In the genomic region with DNA sequence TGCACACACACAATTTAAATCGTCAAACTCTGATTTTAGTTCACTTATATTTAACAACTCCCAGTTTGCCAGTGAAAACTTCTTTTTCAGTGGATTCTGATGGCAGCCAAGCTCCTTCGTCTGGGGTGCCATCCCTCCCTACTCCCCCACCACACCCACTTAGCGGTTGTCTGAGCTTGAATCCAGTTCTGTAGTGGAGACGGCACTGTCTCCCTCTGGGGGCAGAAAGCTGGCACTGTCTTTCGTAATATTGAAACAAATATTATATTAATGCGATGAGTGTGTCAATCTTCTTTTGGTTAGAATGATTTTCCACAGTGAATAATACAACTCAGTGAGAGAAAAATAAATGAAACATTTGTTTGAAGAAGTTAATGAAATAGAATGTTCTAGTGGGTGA, we compare ENCODE assay signal across 9 cellular contexts. TPM values are rescaled to one million over a fixed set of nuclear protein-coding genes. Genes with fewer than 3 reads are reported as not detected.
A peak's percentile ranks its signal among the peaks of the same experiment; 100 is the strongest.
DNase-seq lines count a peak whose midpoint lies in the region; ATAC-seq and TF ChIP-seq lines count a peak whose summit lies in the region.
"Had no signal": no experiment of that assay in that cellular context is flagged by ENCODE, and none has a peak within 500 bp of the region (broad histone marks: within the 10 kb centered on the region; RNA-seq: fewer than 3 reads in every experiment).

No MANE protein-coding gene starts in this region.

- ATAC-seq in esophagus mucosa: no peak
- ATAC-seq in HG02642 (IDR thresholded peaks at IDR 0.05; ENCODE audit: poor library complexity, unreplicated experiment): no peak
- no peak for ATAC-seq in HG02763 (IDR thresholded peaks at IDR 0.05; ENCODE audit: unreplicated experiment)
- ATAC-seq: activated CD4-positive, CD25-positive, alpha-beta regulatory T cell treated with anti-CD3 and anti-CD28 coated beads, Interleukin-2, amount 50 U/mL, for 24 hours had no signal

- no peak for DNase-seq in Caco-2
- DNase-seq in KBM-7: peak; percentile 20
- DNase-seq in adipocyte (ENCODE audit: low read depth): peak; percentile 23
- peak; percentile 25 for DNase-seq in iris pigment epithelial cell (ENCODE audit: low read depth)
- no peak for DNase-seq in T-helper 2 cell treated with Interferon-gamma antibody and Interleukin-4, amounts not matched to agents 5 μg/mL and 100 μg/mL, for 36 hours (ENCODE audit: low spot score)

- peak; percentile 24 to 40 for TF ChIP-seq CTCF in Caco-2 (IDR thresholded peaks at IDR 0.05; ENCODE audit: insufficient read depth in 1 of 2, low read depth in 1 of 2, low read length in 1 of 2, severe bottlenecking in 1 of 2, unreplicated experiment in 1 of 2)

- peaks cover 15% of the 10 kb centered on the region for H3K27me3 Mint-ChIP-seq in Caco-2 (ENCODE audit: insufficient read depth, unreplicated experiment)
- peaks cover 20% of the 10 kb centered on the region for H3K27me3 Mint-ChIP-seq in T-helper 2 cell treated with Interferon-gamma antibody and Interleukin-4, amounts not matched to agents 5 μg/mL and 100 μg/mL, for 36 hours (ENCODE audit: low read depth)

- intact Hi-C loops in Caco-2 (cut with micrococcal nuclease; ENCODE audit: unreplicated experiment): no loop called here

- no peak overlapping the region for H3K4me3 Mint-ChIP-seq in Caco-2 (ENCODE audit: unreplicated experiment)
- H3K4me3 Mint-ChIP-seq in T-helper 2 cell treated with Interferon-gamma antibody and Interleukin-4, amounts not matched to agents 5 μg/mL and 100 μg/mL, for 36 hours: no peak overlapping the region

- POLR2A ChIA-PET in Caco-2 (lab: Charles Lee): no interaction called here

- H3K4me1 Mint-ChIP-seq in Caco-2 (ENCODE audit: low read depth, unreplicated experiment): no peaks in the 10 kb centered on the region
- no peaks in the 10 kb centered on the region for H3K4me1 Mint-ChIP-seq in T-helper 2 cell treated with Interferon-gamma antibody and Interleukin-4, amounts not matched to agents 5 μg/mL and 100 μg/mL, for 36 hours (ENCODE audit: low read depth)

- in situ Hi-C loops in KBM-7 (cut with MboI; ENCODE audit: low pct_unique_long_range_greater_than_20kb, low sequenced_read_pairs): loop anchor here (25.0 kb wide), 3 partner anchors 151 to 576 kb away; no protein-coding TSS in a partner anchor

- H3K27me3 ChIP-seq in Caco-2 (replicated peaks; ENCODE audit: control insufficient read depth, insufficient read depth, low read length) (no peaks in the 10 kb centered on the region), adipocyte (replicated peaks; ENCODE audit: control insufficient read depth, insufficient read depth, low read length) (no peaks in the 10 kb centered on the region)

- H3K4me3 ChIP-seq in Caco-2 (ENCODE audit: low read depth, low read length) (no peak overlapping the region), adipocyte (ENCODE audit: low read length) (no peak overlapping the region)

- no peaks in the 10 kb centered on the region for H3K36me3 ChIP-seq in Caco-2 (ENCODE audit: control insufficient read depth, insufficient read depth, low read length)
- H3K36me3 ChIP-seq in adipocyte (ENCODE audit: control insufficient read depth, insufficient read depth, low read length, severe bottlenecking): no peaks in the 10 kb centered on the region

- no peaks in the 10 kb centered on the region for H3K36me3 Mint-ChIP-seq in Caco-2 (ENCODE audit: insufficient read depth, unreplicated experiment)
- H3K36me3 Mint-ChIP-seq in T-helper 2 cell treated with Interferon-gamma antibody and Interleukin-4, amounts not matched to agents 5 μg/mL and 100 μg/mL, for 36 hours (ENCODE audit: low read depth): no peaks in the 10 kb centered on the region

- H3K9ac ChIP-seq in adipocyte (ENCODE audit: low read length): no peak overlapping the region

- no peak overlapping the region for H3K27ac Mint-ChIP-seq in Caco-2 (ENCODE audit: unreplicated experiment)
- H3K27ac Mint-ChIP-seq in T-helper 2 cell treated with Interferon-gamma antibody and Interleukin-4, amounts not matched to agents 5 μg/mL and 100 μg/mL, for 36 hours: no peak overlapping the region

- no peaks in the 10 kb centered on the region for H3K9me3 Mint-ChIP-seq in Caco-2 (ENCODE audit: unreplicated experiment)
- H3K9me3 Mint-ChIP-seq in T-helper 2 cell treated with Interferon-gamma antibody and Interleukin-4, amounts not matched to agents 5 μg/mL and 100 μg/mL, for 36 hours: no peaks in the 10 kb centered on the region

- H3K4me1 ChIP-seq in Caco-2: no peaks in the 10 kb centered on the region
- H3K4me1 ChIP-seq in adipocyte (ENCODE audit: control insufficient read depth, insufficient read depth, low read length): peaks cover 21% of the 10 kb centered on the region

- BruUV-seq in Caco-2 (replicated peaks; lab: Mats Ljungman, UMichigan): no TSS peak

- CTCF ChIA-PET in Caco-2 (lab: Charles Lee): interaction anchor here (0.6 to 1.9 kb wide), 7 partner anchors 13 to 879 kb away, joined by 3 to 7 read pairs (median 5); no protein-coding TSS in a partner anchor

- H3K9me3 ChIP-seq in Caco-2 (no peaks in the 10 kb centered on the region), adipocyte (ENCODE audit: control insufficient read depth, low read length) (no peaks in the 10 kb centered on the region)

RNA-seq across cellular contexts. Expression of a gene that starts 5.4 kb away (rescaled TPM):
- not detected in 2 replicates for total RNA-seq in Caco-2 (2022)
- not detected for total RNA-seq in esophagus mucosa

RNA-seq across cellular contexts. Expression of a gene that starts 38.9 kb away (rescaled TPM):
- total RNA-seq in Caco-2 (2022) (not detected in 2 replicates), esophagus mucosa (not detected)

Comparison
In these comparisons a context has a peak if more than half of its experiments do, and no peak if none do; other contexts are left out.
1. DNase-seq: peak in KBM-7 (single experiment), adipocyte (single experiment) and iris pigment epithelial cell (single experiment); none in Caco-2 (0 of 2) and T-helper 2 cell treated with Interferon-gamma antibody and Interleukin-4, amounts not matched to agents 5 μg/mL and 100 μg/mL, for 36 hours (single experiment).